ENCODE assay signal across 25 cellular contexts in genomic region chr19:36267061-36267845, GRCh38.
"Had no signal": no experiment of that assay in that cellular context is flagged by ENCODE, and none has a peak within 500 bp of the region (broad histone marks: within the 10 kb centered on the region; RNA-seq: fewer than 3 reads in every experiment).

No MANE protein-coding gene starts in this region.

- DNase-seq: activated CD4-positive, alpha-beta T cell treated with anti-CD3 and anti-CD28 coated beads, Interleukin-2, amount 50 U/mL, for 1 hour; activated CD4-positive, CD25-positive, alpha-beta regulatory T cell; activated CD8-positive, alpha-beta T cell treated with anti-CD3 and anti-CD28 coated beads for 36 hours; activated effector memory CD4-positive, alpha-beta T cell treated with anti-CD3 and anti-CD28 coated beads, Interleukin-2, amount 50 U/mL, for 16 hours; activated naive CD4-positive, alpha-beta T cell treated with Interleukin-2 at 50 U/mL for 16 hours; activated T-cell treated with anti-CD3 and anti-CD28 coated beads, Interleukin-2, amount 50 U/mL, for 24 hours; brain microvascular endothelial cell; Karpas-422; MM.1S; NCI-H1105; NCI-H1436 treated with DMSO at 0.1 percent for 48 hours; NCI-H2081; NCI-H69; NK-92 treated with Interleukin-12 subunit alpha and Interleukin-12 subunit beta, amount 100 ng/mL, for 24 hours; Peyer's patch; Right ventricle myocardium superior; SJCRH30; SW 1271; T-helper 17 cell had no signal

- H3K9me3 ChIP-seq: SJCRH30 had no signal

- H3K4me3 Mint-ChIP-seq: activated CD8-positive, alpha-beta T cell treated with anti-CD3 and anti-CD28 coated beads for 36 hours; activated T-cell treated with anti-CD3 and anti-CD28 coated beads, Interleukin-2, amount 50 U/mL, for 24 hours; T-helper 17 cell had no signal

- H3K27ac Mint-ChIP-seq: activated CD8-positive, alpha-beta T cell treated with anti-CD3 and anti-CD28 coated beads for 36 hours; activated naive CD4-positive, alpha-beta T cell treated with anti-CD3 and anti-CD28 coated beads, Interleukin-2, amount 50 U/mL, for 72 hours; activated T-cell treated with anti-CD3 and anti-CD28 coated beads, Interleukin-2, amount 50 U/mL, for 24 hours; activated T-helper 1 cell treated with anti-CD3 and anti-CD28 coated beads, Interleukin-12 subunit alpha, Interleukin-12 subunit beta, Interleukin-2, Interleukin-4 antibody, amounts not matched to agents 30 ng/mL and 10 ng/mL and 1 ng/mL, durations not matched to agents 14 hours and 24 hours and 36 hours; T-helper 17 cell had no signal

- H3K4me1 Mint-ChIP-seq: T-helper 17 cell had no signal

- H3K27me3 Mint-ChIP-seq: activated CD8-positive, alpha-beta T cell treated with anti-CD3 and anti-CD28 coated beads for 36 hours; activated T-cell treated with anti-CD3 and anti-CD28 coated beads, Interleukin-2, amount 50 U/mL, for 24 hours; T-helper 17 cell had no signal

- H3K4me3 ChIP-seq: cardiac muscle cell, Peyer's patch, SJCRH30 had no signal

- H3K4me1 ChIP-seq: Peyer's patch, SJCRH30 had no signal

- ATAC-seq: activated CD8-positive, alpha-beta T cell treated with anti-CD3 and anti-CD28 coated beads for 36 hours; activated naive CD4-positive, alpha-beta T cell treated with anti-CD3 and anti-CD28 coated beads, Interleukin-2, amount 50 U/mL, for 72 hours; SK-N-SH treated with all-trans-retinoic acid at 6 μM for 48 hours; T-helper 17 cell had no signal

- H3K27ac ChIP-seq: brain microvascular endothelial cell, cardiac muscle cell, Peyer's patch, RWPE1, SJCRH30, VCaP had no signal

- H3K27me3 ChIP-seq: brain microvascular endothelial cell, cardiac muscle cell, Peyer's patch, SJCRH30 had no signal

- H3K36me3 ChIP-seq: brain microvascular endothelial cell, cardiac muscle cell, Peyer's patch, SJCRH30 had no signal
